ENCODE assay signal across 1 cellular context in genomic region chr15:98730860-98731711, GRCh38.
TF ChIP-seq lines count a peak whose summit lies in the region.

No MANE protein-coding gene starts in this region.

TF ChIP-seq in GM23338, 12 proteins besides CTCF, POLR2A, EP300 and RAD21 (continued from another document):
- TF ChIP-seq ETS1 (IDR thresholded peaks at IDR 0.05) (no peak), EZH2phosphoT487 (IDR thresholded peaks at IDR 0.05; ENCODE audit: unreplicated experiment) (no peak)
